ENCODE assay signal across 1 cellular context in the genomic region with DNA sequence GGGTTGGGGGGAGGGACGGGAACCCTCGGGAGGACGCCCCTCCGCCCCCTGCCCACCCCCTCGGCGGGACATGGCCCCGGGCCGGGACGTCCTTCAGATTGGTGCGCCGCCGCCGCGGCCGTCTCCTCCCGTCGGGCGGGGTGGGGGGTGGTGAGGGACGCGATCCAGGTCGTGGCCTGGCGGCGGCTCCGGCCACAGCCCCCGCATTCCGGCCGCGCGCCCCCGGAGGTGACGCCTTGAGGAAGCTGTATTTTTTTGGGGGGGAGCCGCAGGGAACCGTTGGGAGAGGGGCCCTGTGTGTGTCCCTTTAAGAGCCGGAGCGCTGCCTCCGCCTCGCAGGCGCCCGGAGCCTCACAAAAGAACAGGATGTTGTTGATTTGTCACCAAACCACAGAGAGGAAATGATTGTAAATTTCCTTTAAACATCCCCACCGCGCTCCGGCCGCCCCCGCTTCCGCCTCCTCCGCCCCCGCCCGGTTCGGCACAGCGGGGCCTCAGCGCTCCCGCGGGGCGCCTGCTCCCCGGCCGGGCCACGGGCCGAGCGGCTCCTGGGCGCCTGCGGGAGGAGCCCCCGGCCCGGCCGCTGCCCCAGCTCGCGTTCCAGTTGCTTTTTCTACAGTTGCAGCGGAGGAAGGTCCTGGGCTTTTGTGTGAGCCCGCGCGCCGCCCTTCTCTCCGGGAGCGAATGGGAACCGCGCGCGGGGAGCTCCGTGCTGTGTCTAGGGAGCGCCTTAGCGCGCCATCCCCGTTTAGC.
TF ChIP-seq lines count a peak whose summit lies in the region.

No MANE protein-coding gene starts in this region.

TF ChIP-seq in HepG2, 621 proteins besides CTCF, POLR2A, EP300 and RAD21 (continued from another document and continues in another):
- TF ChIP-seq, protein P1, sequence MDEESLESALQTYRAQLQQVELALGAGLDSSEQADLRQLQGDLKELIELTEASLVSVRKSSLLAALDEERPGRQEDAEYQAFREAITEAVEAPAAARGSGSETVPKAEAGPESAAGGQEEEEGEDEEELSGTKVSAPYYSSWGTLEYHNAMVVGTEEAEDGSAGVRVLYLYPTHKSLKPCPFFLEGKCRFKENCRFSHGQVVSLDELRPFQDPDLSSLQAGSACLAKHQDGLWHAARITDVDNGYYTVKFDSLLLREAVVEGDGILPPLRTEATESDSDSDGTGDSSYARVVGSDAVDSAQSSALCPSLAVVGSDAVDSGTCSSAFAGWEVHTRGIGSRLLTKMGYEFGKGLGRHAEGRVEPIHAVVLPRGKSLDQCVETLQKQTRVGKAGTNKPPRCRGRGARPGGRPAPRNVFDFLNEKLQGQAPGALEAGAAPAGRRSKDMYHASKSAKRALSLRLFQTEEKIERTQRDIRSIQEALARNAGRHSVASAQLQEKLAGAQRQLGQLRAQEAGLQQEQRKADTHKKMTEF (CRISPR knock-in tag; IDR thresholded peaks at IDR 0.05): peak; percentile 94
- TF ChIP-seq YEATS4 (CRISPR knock-in tag; IDR thresholded peaks at IDR 0.05; ENCODE audit: borderline replicate concordance): peak; percentile 72; the same call in 1 of the 2 replicates
- TF ChIP-seq, protein P2, sequence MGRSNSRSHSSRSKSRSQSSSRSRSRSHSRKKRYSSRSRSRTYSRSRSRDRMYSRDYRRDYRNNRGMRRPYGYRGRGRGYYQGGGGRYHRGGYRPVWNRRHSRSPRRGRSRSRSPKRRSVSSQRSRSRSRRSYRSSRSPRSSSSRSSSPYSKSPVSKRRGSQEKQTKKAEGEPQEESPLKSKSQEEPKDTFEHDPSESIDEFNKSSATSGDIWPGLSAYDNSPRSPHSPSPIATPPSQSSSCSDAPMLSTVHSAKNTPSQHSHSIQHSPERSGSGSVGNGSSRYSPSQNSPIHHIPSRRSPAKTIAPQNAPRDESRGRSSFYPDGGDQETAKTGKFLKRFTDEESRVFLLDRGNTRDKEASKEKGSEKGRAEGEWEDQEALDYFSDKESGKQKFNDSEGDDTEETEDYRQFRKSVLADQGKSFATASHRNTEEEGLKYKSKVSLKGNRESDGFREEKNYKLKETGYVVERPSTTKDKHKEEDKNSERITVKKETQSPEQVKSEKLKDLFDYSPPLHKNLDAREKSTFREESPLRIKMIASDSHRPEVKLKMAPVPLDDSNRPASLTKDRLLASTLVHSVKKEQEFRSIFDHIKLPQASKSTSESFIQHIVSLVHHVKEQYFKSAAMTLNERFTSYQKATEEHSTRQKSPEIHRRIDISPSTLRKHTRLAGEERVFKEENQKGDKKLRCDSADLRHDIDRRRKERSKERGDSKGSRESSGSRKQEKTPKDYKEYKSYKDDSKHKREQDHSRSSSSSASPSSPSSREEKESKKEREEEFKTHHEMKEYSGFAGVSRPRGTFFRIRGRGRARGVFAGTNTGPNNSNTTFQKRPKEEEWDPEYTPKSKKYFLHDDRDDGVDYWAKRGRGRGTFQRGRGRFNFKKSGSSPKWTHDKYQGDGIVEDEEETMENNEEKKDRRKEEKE (IDR thresholded peaks at IDR 0.05): no peak
- TF ChIP-seq, protein P3, sequence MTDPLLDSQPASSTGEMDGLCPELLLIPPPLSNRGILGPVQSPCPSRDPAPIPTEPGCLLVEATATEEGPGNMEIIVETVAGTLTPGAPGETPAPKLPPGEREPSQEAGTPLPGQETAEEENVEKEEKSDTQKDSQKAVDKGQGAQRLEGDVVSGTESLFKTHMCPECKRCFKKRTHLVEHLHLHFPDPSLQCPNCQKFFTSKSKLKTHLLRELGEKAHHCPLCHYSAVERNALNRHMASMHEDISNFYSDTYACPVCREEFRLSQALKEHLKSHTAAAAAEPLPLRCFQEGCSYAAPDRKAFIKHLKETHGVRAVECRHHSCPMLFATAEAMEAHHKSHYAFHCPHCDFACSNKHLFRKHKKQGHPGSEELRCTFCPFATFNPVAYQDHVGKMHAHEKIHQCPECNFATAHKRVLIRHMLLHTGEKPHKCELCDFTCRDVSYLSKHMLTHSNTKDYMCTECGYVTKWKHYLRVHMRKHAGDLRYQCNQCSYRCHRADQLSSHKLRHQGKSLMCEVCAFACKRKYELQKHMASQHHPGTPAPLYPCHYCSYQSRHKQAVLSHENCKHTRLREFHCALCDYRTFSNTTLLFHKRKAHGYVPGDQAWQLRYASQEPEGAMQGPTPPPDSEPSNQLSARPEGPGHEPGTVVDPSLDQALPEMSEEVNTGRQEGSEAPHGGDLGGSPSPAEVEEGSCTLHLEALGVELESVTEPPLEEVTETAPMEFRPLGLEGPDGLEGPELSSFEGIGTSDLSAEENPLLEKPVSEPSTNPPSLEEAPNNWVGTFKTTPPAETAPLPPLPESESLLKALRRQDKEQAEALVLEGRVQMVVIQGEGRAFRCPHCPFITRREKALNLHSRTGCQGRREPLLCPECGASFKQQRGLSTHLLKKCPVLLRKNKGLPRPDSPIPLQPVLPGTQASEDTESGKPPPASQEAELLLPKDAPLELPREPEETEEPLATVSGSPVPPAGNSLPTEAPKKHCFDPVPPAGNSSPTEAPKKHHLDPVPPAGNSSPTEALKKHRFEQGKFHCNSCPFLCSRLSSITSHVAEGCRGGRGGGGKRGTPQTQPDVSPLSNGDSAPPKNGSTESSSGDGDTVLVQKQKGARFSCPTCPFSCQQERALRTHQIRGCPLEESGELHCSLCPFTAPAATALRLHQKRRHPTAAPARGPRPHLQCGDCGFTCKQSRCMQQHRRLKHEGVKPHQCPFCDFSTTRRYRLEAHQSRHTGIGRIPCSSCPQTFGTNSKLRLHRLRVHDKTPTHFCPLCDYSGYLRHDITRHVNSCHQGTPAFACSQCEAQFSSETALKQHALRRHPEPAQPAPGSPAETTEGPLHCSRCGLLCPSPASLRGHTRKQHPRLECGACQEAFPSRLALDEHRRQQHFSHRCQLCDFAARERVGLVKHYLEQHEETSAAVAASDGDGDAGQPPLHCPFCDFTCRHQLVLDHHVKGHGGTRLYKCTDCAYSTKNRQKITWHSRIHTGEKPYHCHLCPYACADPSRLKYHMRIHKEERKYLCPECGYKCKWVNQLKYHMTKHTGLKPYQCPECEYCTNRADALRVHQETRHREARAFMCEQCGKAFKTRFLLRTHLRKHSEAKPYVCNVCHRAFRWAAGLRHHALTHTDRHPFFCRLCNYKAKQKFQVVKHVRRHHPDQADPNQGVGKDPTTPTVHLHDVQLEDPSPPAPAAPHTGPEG (CRISPR knock-in tag; IDR thresholded peaks at IDR 0.05): peak; percentile 67; the same call in 1 of the 2 replicates
- no peak for TF ChIP-seq KLF13 (CRISPR knock-in tag; IDR thresholded peaks at IDR 0.05)
- no peak; the same call in 1 of the 2 replicates for TF ChIP-seq ZBTB20 (CRISPR knock-in tag; IDR thresholded peaks at IDR 0.05; ENCODE audit: borderline replicate concordance, low read depth)
- TF ChIP-seq DNMT3B (CRISPR knock-in tag; conservative IDR thresholded peaks at IDR 0.05): no peak
- TF ChIP-seq, protein P4, sequence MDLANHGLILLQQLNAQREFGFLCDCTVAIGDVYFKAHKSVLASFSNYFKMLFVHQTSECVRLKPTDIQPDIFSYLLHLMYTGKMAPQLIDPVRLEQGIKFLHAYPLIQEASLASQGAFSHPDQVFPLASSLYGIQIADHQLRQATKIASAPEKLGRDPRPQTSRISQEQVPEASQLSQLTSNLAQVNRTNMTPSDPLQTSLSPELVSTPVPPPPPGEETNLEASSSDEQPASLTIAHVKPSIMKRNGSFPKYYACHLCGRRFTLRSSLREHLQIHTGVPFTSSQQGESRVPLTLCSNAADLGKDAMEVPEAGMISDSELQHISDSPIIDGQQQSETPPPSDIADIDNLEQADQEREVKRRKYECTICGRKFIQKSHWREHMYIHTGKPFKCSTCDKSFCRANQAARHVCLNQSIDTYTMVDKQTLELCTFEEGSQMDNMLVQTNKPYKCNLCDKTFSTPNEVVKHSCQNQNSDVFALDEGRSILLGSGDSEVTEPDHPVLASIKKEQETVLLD (CRISPR knock-in tag; IDR thresholded peaks at IDR 0.05; ENCODE audit: low read depth): peak; percentile 87
- peak; percentile 22 for TF ChIP-seq ZBTB38 (CRISPR knock-in tag; IDR thresholded peaks at IDR 0.05)
- no peak for TF ChIP-seq NCOA5 (CRISPR knock-in tag; IDR thresholded peaks at IDR 0.05)
- TF ChIP-seq MYC (CRISPR knock-in tag; IDR thresholded peaks at IDR 0.05; ENCODE audit: borderline replicate concordance): peak; percentile 61; the same call in 1 of the 2 replicates
- no peak for TF ChIP-seq ZNF207 (IDR thresholded peaks at IDR 0.05; ENCODE audit: borderline replicate concordance)
- 0 out of 2 replicates have a peak, but pooled peaks have one; percentile 9 for TF ChIP-seq PCBP1 (IDR thresholded peaks at IDR 0.05; ENCODE audit: borderline replicate concordance, low read depth, low read length)
- TF ChIP-seq FOSL1 (CRISPR knock-in tag; IDR thresholded peaks at IDR 0.05; ENCODE audit: borderline replicate concordance): no peak
- TF ChIP-seq, protein P5, sequence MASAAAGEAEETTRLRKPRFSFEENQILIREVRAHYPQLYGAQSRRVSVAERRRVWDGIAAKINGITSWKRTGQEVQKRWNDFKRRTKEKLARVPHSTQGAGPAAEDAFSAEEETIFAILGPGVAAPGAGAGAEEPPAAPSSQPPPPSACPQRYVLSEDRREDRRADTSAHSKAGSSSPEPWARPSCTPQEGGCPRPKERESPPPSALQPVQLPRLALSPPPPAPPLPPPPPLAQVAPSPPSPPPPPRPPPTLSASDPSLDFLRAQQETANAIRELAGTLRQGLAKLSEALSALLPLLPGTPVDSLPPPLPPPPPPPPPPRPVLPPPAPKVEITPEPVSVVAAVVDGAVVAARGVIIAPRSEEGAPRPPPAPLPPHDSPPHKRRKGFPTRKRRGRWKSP (CRISPR knock-in tag; IDR thresholded peaks at IDR 0.05): no peak; the same call in 1 of the 2 replicates
- TF ChIP-seq, protein P6, sequence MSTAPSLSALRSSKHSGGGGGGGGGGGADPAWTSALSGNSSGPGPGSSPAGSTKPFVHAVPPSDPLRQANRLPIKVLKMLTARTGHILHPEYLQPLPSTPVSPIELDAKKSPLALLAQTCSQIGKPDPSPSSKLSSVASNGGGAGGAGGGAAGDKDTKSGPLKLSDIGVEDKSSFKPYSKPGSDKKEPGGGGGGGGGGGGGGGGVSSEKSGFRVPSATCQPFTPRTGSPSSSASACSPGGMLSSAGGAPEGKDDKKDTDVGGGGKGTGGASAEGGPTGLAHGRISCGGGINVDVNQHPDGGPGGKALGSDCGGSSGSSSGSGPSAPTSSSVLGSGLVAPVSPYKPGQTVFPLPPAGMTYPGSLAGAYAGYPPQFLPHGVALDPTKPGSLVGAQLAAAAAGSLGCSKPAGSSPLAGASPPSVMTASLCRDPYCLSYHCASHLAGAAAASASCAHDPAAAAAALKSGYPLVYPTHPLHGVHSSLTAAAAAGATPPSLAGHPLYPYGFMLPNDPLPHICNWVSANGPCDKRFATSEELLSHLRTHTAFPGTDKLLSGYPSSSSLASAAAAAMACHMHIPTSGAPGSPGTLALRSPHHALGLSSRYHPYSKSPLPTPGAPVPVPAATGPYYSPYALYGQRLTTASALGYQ (CRISPR knock-in tag; IDR thresholded peaks at IDR 0.05): peak; percentile 85
- no peak for TF ChIP-seq SMC3 (IDR thresholded peaks at IDR 0.05; ENCODE audit: low read length)
- TF ChIP-seq CHD4 (IDR thresholded peaks at IDR 0.05; ENCODE audit: borderline replicate concordance, low read length): peak; percentile 50; the same call in 1 of the 2 replicates
- TF ChIP-seq ZNF570 (CRISPR knock-in tag; IDR thresholded peaks at IDR 0.05; ENCODE audit: borderline replicate concordance): no peak
- peak; percentile 70; the same call in 1 of the 2 replicates for TF ChIP-seq MEIS2 (CRISPR knock-in tag; IDR thresholded peaks at IDR 0.05)
- 0 out of 2 replicates have a peak, but pooled peaks have one; percentile 43 for TF ChIP-seq ZNF329 (CRISPR knock-in tag; IDR thresholded peaks at IDR 0.05; ENCODE audit: low read depth)
- TF ChIP-seq ZNF660 (CRISPR knock-in tag; IDR thresholded peaks at IDR 0.05; ENCODE audit: borderline replicate concordance, low read depth): no peak
- TF ChIP-seq, protein P7, sequence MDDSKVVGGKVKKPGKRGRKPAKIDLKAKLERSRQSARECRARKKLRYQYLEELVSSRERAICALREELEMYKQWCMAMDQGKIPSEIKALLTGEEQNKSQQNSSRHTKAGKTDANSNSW (CRISPR knock-in tag; IDR thresholded peaks at IDR 0.05; ENCODE audit: borderline replicate concordance): no peak
- no peak for TF ChIP-seq ZNF879 (CRISPR knock-in tag; IDR thresholded peaks at IDR 0.05)
- TF ChIP-seq, protein P8, sequence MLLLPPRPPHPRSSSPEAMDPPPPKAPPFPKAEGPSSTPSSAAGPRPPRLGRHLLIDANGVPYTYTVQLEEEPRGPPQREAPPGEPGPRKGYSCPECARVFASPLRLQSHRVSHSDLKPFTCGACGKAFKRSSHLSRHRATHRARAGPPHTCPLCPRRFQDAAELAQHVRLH (CRISPR knock-in tag; IDR thresholded peaks at IDR 0.05; ENCODE audit: borderline replicate concordance, low read depth): 0 out of 2 replicates have a peak, but pooled peaks have one; percentile 22
- TF ChIP-seq, protein P9, sequence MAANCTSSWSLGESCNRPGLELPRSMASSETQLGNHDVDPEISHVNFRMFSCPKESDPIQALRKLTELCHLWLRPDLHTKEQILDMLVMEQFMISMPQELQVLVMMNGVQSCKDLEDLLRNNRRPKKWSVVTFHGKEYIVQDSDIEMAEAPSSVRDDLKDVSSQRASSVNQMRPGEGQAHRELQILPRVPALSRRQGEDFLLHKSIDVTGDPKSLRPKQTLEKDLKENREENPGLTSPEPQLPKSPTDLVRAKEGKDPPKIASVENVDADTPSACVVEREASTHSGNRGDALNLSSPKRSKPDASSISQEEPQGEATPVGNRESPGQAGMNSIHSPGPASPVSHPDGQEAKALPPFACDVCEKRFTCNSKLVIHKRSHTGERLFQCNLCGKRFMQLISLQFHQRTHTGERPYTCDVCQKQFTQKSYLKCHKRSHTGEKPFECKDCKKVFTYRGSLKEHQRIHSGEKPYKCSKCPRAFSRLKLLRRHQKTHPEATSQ (CRISPR knock-in tag; IDR thresholded peaks at IDR 0.05; ENCODE audit: borderline replicate concordance): no peak; the same call in 1 of the 2 replicates
- TF ChIP-seq, protein P10, sequence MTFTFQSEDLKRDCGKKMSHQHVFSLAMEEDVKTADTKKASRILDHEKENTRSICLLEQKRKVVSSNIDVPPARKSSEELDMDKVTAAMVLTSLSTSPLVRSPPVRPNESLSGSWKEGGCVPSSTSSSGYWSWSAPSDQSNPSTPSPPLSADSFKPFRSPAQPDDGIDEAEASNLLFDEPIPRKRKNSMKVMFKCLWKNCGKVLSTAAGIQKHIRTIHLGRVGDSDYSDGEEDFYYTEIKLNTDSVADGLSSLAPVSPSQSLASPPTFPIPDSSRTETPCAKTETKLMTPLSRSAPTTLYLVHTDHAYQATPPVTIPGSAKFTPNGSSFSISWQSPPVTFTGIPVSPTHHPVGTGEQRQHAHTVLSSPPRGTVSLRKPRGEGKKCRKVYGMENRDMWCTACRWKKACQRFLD (CRISPR knock-in tag; IDR thresholded peaks at IDR 0.05; ENCODE audit: borderline replicate concordance): no peak
- no peak for TF ChIP-seq NFE2 (CRISPR knock-in tag; IDR thresholded peaks at IDR 0.05)
- TF ChIP-seq AGO2 (optimal IDR thresholded peaks at IDR 0.05; ENCODE audit: low read depth, low read length): peak; percentile 79
- TF ChIP-seq, protein P11, sequence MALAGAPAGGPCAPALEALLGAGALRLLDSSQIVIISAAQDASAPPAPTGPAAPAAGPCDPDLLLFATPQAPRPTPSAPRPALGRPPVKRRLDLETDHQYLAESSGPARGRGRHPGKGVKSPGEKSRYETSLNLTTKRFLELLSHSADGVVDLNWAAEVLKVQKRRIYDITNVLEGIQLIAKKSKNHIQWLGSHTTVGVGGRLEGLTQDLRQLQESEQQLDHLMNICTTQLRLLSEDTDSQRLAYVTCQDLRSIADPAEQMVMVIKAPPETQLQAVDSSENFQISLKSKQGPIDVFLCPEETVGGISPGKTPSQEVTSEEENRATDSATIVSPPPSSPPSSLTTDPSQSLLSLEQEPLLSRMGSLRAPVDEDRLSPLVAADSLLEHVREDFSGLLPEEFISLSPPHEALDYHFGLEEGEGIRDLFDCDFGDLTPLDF (CRISPR knock-in tag; IDR thresholded peaks at IDR 0.05): 0 out of 2 replicates have a peak, but pooled peaks have one; percentile 15
- TF ChIP-seq ZNF124 (CRISPR knock-in tag; IDR thresholded peaks at IDR 0.05): no peak
- TF ChIP-seq NCOR1 (IDR thresholded peaks at IDR 0.05; ENCODE audit: borderline replicate concordance, low read length): peak; percentile 65; the same call in 1 of the 2 replicates
- no peak for TF ChIP-seq NONO (IDR thresholded peaks at IDR 0.05)
- TF ChIP-seq NONO (CRISPR knock-in tag; conservative IDR thresholded peaks at IDR 0.05): peak; percentile 11; the same call in 1 of the 2 replicates
